ENCODE assay signal across 6 cellular contexts in genomic region chr17:29593546-29594440, GRCh38. TPM values are rescaled to one million over a fixed set of nuclear protein-coding genes. Genes with fewer than 3 reads are reported as not detected.
DNase-seq lines count a peak whose midpoint lies in the region; ATAC-seq, FAIRE-seq and TF ChIP-seq lines count a peak whose summit lies in the region.

No MANE protein-coding gene starts in this region.

- intact Hi-C loops in pancreas (cut with DNase I) = no loop called here

- no peaks in the 10 kb centered on the region for H3K36me3 ChIP-seq in pancreas

- no peaks in the 10 kb centered on the region for H3K27me3 ChIP-seq in pancreas

- H3K4me1 ChIP-seq in pancreas = peaks cover 15 to 29% (median 20%) of the 10 kb centered on the region in 3 donors

- ATAC-seq in pancreas = no peak
- ATAC-seq in HG03196 (IDR thresholded peaks at IDR 0.05; ENCODE audit: unreplicated experiment) = no peak

- FAIRE-seq in pancreas (lab: Jason Lieb, UNC) = no peak

- no peaks in the 10 kb centered on the region for H3K9me3 ChIP-seq in pancreas

- WGBS in pancreas, 2 donors = 7 to 9% methylated on average over 68 to 71 of the region's 71 CpGs

- peak; percentile 76 for DNase-seq in DMS 273 (lab: John Stamatoyannopoulos, UW; ENCODE audit: unreplicated experiment)
- DNase-seq in NCI-H1092 (lab: John Stamatoyannopoulos, UW) = peak; percentile 12
- peak; percentile 42 for DNase-seq in choroid plexus epithelial cell (ENCODE audit: low read depth)
- DNase-seq in pancreas = peak in 5 of 6 donors; percentile 13 to 75 (median 40)
- no peak for DNase-seq in middle frontal gyrus (ENCODE audit: extremely low spot score, low spot score)

- H3K4me3 ChIP-seq in choroid plexus epithelial cell (ENCODE audit: low read depth, low read length) (peak overlapping the region; percentile 62), pancreas (peak overlapping the region; percentile 39 to 73 (median 56))

- no peak overlapping the region for H3K27ac ChIP-seq in pancreas

- TF ChIP-seq CTCF in choroid plexus epithelial cell (conservative IDR thresholded peaks at IDR 0.05; ENCODE audit: low read depth, low read length) (peak; percentile 45), pancreas (IDR thresholded peaks at IDR 0.05) (no peak)

RNA-seq across cellular contexts. Expression of gene ANKRD13B, which starts 0.9 kb away (rescaled TPM):
- total RNA-seq in pancreas = 1 to 10 TPM; 1.0 to 5.8 (median 2.8) TPM
- polyA plus RNA-seq in pancreas = 1 to 10 TPM; 5.0 to 5.8 TPM

RNA-seq across cellular contexts. Expression of gene GIT1, which starts 4.3 kb away (rescaled TPM):
- total RNA-seq in pancreas = 10 to 100 TPM; 15.1 to 24.1 (median 18.0) TPM
- polyA plus RNA-seq in pancreas = 10 to 100 TPM; 26.4 to 27.6 TPM

RNA-seq across cellular contexts. Expression of gene TP53I13, which starts 25.3 kb away (rescaled TPM):
- 10 to 100 TPM; 16.5 to 45.4 (median 21.5) TPM for total RNA-seq in pancreas
- polyA plus RNA-seq in pancreas = 100 to 1,000 TPM; 120 to 176 TPM

RNA-seq across cellular contexts. Expression of gene ABHD15, which starts 27.0 kb away (rescaled TPM):
- 1 to 10 TPM; 4.6 to 9.6 (median 6.5) TPM for total RNA-seq in pancreas
- 10 to 100 TPM in 1 of 2 donors, 1 to 10 TPM in 1; 3.9 to 10.6 TPM for polyA plus RNA-seq in pancreas

RNA-seq across cellular contexts. Expression of gene CORO6, which starts 28.9 kb away (rescaled TPM):
- total RNA-seq in pancreas = 1 to 10 TPM in 1 of 6 donors, under 1 TPM in 5; 0.20 to 1.9 (median 0.53) TPM
- 1 to 10 TPM; 3.7 to 4.4 TPM for polyA plus RNA-seq in pancreas
